ENCODE assay signal across 16 cellular contexts in genomic region chr1:4175566-4176405, GRCh38.
DNase-seq lines count a peak whose midpoint lies in the region; ATAC-seq and TF ChIP-seq lines count a peak whose summit lies in the region.
"Had no signal": no experiment of that assay in that cellular context is flagged by ENCODE, and none has a peak within 500 bp of the region (broad histone marks: within the 10 kb centered on the region; RNA-seq: fewer than 3 reads in every experiment).

No MANE protein-coding gene starts in this region.

- H3K36me3 Mint-ChIP-seq in activated CD8-positive, alpha-beta memory T cell treated with anti-CD3 and anti-CD28 coated beads, Interleukin-2, amount 10 ng/mL, durations not matched to agents 7 days and 5 days, result no peaks in the 10 kb centered on the region
- H3K36me3 Mint-ChIP-seq in activated CD8-positive, alpha-beta T cell treated with anti-CD3 and anti-CD28 coated beads, Interleukin-2, amount 10 ng/mL, durations not matched to agents 7 days and 5 days (ENCODE audit: low read depth), result no peaks in the 10 kb centered on the region

- H3K4me3 ChIP-seq in liver (ENCODE audit: low read depth in 1 of 3, low read length in 3 of 3) (no peak overlapping the region), testis (no peak overlapping the region)
- H3K4me3 ChIP-seq: A549 had no signal

- intact Hi-C loops in cardiac septum (cut with DNase I), result no loop called here
- intact Hi-C loops in Right ventricle myocardium inferior (cut with DNase I), result no loop called here
- intact Hi-C loops in testis (cut with DNase I; ENCODE audit: low total_unique reads), result no loop called here

- no peak overlapping the region for H3K27ac Mint-ChIP-seq in activated CD8-positive, alpha-beta memory T cell treated with anti-CD3 and anti-CD28 coated beads, Interleukin-2, amount 10 ng/mL, durations not matched to agents 7 days and 5 days
- H3K27ac Mint-ChIP-seq in activated CD8-positive, alpha-beta T cell treated with anti-CD3 and anti-CD28 coated beads, Interleukin-2, amount 10 ng/mL, durations not matched to agents 7 days and 5 days, result no peak overlapping the region

- H3K36me3 ChIP-seq in liver (ENCODE audit: control insufficient read depth in 4 of 4, insufficient read depth in 3 of 4, low read depth in 1 of 4, low read length in 3 of 4) (no peaks in the 10 kb centered on the region), testis (ENCODE audit: low read depth, missing control alignments) (no peaks in the 10 kb centered on the region)

- H3K9me3 Mint-ChIP-seq in activated CD8-positive, alpha-beta memory T cell treated with anti-CD3 and anti-CD28 coated beads, Interleukin-2, amount 10 ng/mL, durations not matched to agents 7 days and 5 days (ENCODE audit: low read depth), result no peaks in the 10 kb centered on the region
- H3K9me3 Mint-ChIP-seq in activated CD8-positive, alpha-beta T cell treated with anti-CD3 and anti-CD28 coated beads, Interleukin-2, amount 10 ng/mL, durations not matched to agents 7 days and 5 days (ENCODE audit: insufficient read depth), result no peaks in the 10 kb centered on the region

- H3K27me3 ChIP-seq in liver (ENCODE audit: control insufficient read depth in 4 of 4, insufficient read depth in 4 of 4, low read length in 3 of 4) (peaks cover 0 to 5% (median 1%) of the 10 kb centered on the region in 4 donors), testis (no peaks in the 10 kb centered on the region)

- WGBS in liver, result 84% methylated on average over 10 of the region's 10 CpGs
- WGBS in testis, 2 donors, result 91 to 92% methylated on average over 9 to 10 of the region's 10 CpGs

- no peak for TF ChIP-seq RAD21 in liver (IDR thresholded peaks at IDR 0.05)

- TF ChIP-seq POLR2A in testis (IDR thresholded peaks at IDR 0.05), result no peak

- H3K9me3 ChIP-seq in liver (ENCODE audit: control insufficient read depth in 4 of 4, low read length in 3 of 4) (no peaks in the 10 kb centered on the region), testis (no peaks in the 10 kb centered on the region)
- H3K9me3 ChIP-seq: A549, Caco-2 had no signal

- ATAC-seq in Right ventricle myocardium inferior (no peak), HG03442 (IDR thresholded peaks at IDR 0.05; ENCODE audit: unreplicated experiment) (no peak), HG03432 (IDR thresholded peaks at IDR 0.05; ENCODE audit: unreplicated experiment) (no peak)
- ATAC-seq in activated CD8-positive, alpha-beta memory T cell treated with anti-CD3 and anti-CD28 coated beads, Interleukin-2, amount 10 ng/mL, durations not matched to agents 7 days and 5 days, result no peak
- no peak for ATAC-seq in activated CD8-positive, alpha-beta T cell treated with anti-CD3 and anti-CD28 coated beads, Interleukin-2, amount 10 ng/mL, durations not matched to agents 7 days and 5 days
- ATAC-seq: A549, PC-3 had no signal

- H3K27me3 Mint-ChIP-seq in activated CD8-positive, alpha-beta memory T cell treated with anti-CD3 and anti-CD28 coated beads, Interleukin-2, amount 10 ng/mL, durations not matched to agents 7 days and 5 days, result no peaks in the 10 kb centered on the region
- H3K27me3 Mint-ChIP-seq in activated CD8-positive, alpha-beta T cell treated with anti-CD3 and anti-CD28 coated beads, Interleukin-2, amount 10 ng/mL, durations not matched to agents 7 days and 5 days (ENCODE audit: low read depth), result no peaks in the 10 kb centered on the region

- no peaks in the 10 kb centered on the region for H3K4me1 Mint-ChIP-seq in activated CD8-positive, alpha-beta memory T cell treated with anti-CD3 and anti-CD28 coated beads, Interleukin-2, amount 10 ng/mL, durations not matched to agents 7 days and 5 days
- H3K4me1 Mint-ChIP-seq in activated CD8-positive, alpha-beta T cell treated with anti-CD3 and anti-CD28 coated beads, Interleukin-2, amount 10 ng/mL, durations not matched to agents 7 days and 5 days (ENCODE audit: low read depth), result peaks cover 18% of the 10 kb centered on the region

- H3K9ac ChIP-seq in liver (ENCODE audit: low read depth in 1 of 2, low read length in 2 of 2), result no peak overlapping the region

- POLR2A ChIA-PET in activated CD8-positive, alpha-beta T cell treated with anti-CD3 and anti-CD28 coated beads, Interleukin-2, amount 10 ng/mL, durations not matched to agents 7 days and 5 days (lab: Charles Lee), result no interaction called here

- DNase-seq in cardiac septum (ENCODE audit: low spot score) (peak; percentile 44), Right ventricle myocardium inferior (ENCODE audit: missing footprints) (no peak), testis (peak; percentile 14)
- DNase-seq in activated CD8-positive, alpha-beta memory T cell treated with anti-CD3 and anti-CD28 coated beads, Interleukin-2, amount 10 ng/mL, durations not matched to agents 7 days and 5 days, result peak; percentile 30
- no peak for DNase-seq in activated CD8-positive, alpha-beta T cell treated with anti-CD3 and anti-CD28 coated beads, Interleukin-2, amount 10 ng/mL, durations not matched to agents 7 days and 5 days
- DNase-seq: Caco-2, DMS53, MM.1S, NCI-H1105, NCI-H1694 treated with DMSO at 0.1 percent for 48 hours, NCI-H69, PC-3 had no signal

- CTCF ChIA-PET in activated CD8-positive, alpha-beta memory T cell treated with anti-CD3 and anti-CD28 coated beads, Interleukin-2, amount 10 ng/mL, durations not matched to agents 7 days and 5 days (lab: Charles Lee), result no interaction called here
- CTCF ChIA-PET in activated CD8-positive, alpha-beta T cell treated with anti-CD3 and anti-CD28 coated beads, Interleukin-2, amount 10 ng/mL, durations not matched to agents 7 days and 5 days (lab: Charles Lee), result no interaction called here

- TF ChIP-seq CTCF in liver (IDR thresholded peaks at IDR 0.05; ENCODE audit: low read depth, low read length, missing input control), result no peak
- no peak for TF ChIP-seq CTCF in testis (IDR thresholded peaks at IDR 0.05)

- no peaks in the 10 kb centered on the region for H3K4me1 ChIP-seq in liver (ENCODE audit: control insufficient read depth in 4 of 4, insufficient read depth in 4 of 4, low read length in 3 of 4)
- no peaks in the 10 kb centered on the region for H3K4me1 ChIP-seq in testis
- H3K4me1 ChIP-seq: A549, Caco-2 had no signal

- no peak overlapping the region for H3K4me3 Mint-ChIP-seq in activated CD8-positive, alpha-beta memory T cell treated with anti-CD3 and anti-CD28 coated beads, Interleukin-2, amount 10 ng/mL, durations not matched to agents 7 days and 5 days
- no peak overlapping the region for H3K4me3 Mint-ChIP-seq in activated CD8-positive, alpha-beta T cell treated with anti-CD3 and anti-CD28 coated beads, Interleukin-2, amount 10 ng/mL, durations not matched to agents 7 days and 5 days

- H3K27ac ChIP-seq in liver (ENCODE audit: low read depth in 1 of 2, low read length in 2 of 2) (no peak overlapping the region), testis (no peak overlapping the region)
- H3K27ac ChIP-seq: A549 had no signal

TF ChIP-seq in liver, 16 proteins besides CTCF, POLR2A, EP300 and RAD21:
- TF ChIP-seq JUND (IDR thresholded peaks at IDR 0.05) (no peak), NR2F2 (IDR thresholded peaks at IDR 0.05) (peak; percentile 61)

Comparison
In these comparisons a context has a peak if more than half of its experiments do, and no peak if none do; other contexts are left out.
1. DNase-seq: peak in cardiac septum (single experiment), activated CD8-positive, alpha-beta memory T cell treated with anti-CD3 and anti-CD28 coated beads, Interleukin-2, amount 10 ng/mL, durations not matched to agents 7 days and 5 days (single experiment) and testis (single experiment); none in Right ventricle myocardium inferior (single experiment) and activated CD8-positive, alpha-beta T cell treated with anti-CD3 and anti-CD28 coated beads, Interleukin-2, amount 10 ng/mL, durations not matched to agents 7 days and 5 days (single experiment).